ENCODE assay signal across 8 cellular contexts in genomic region chr5:163459465-163459887, GRCh38. TPM values are rescaled to one million over a fixed set of nuclear protein-coding genes. Genes with fewer than 3 reads are reported as not detected.
DNase-seq lines count a peak whose midpoint lies in the region; ATAC-seq and TF ChIP-seq lines count a peak whose summit lies in the region.

No MANE protein-coding gene starts in this region.

- H3K27me3 Mint-ChIP-seq in stimulated activated naive CD8-positive, alpha-beta T cell treated with anti-CD3 and anti-CD28 coated beads, Interleukin-15, Interleukin-2, amounts not matched to agents 100 ng/mL and 50 ng/mL, for 24 hours: no peaks in the 10 kb centered on the region

- peak overlapping the region; percentile 94 for H3K4me3 ChIP-seq in SK-N-MC
- peak overlapping the region; percentile 74 for H3K4me3 ChIP-seq in fibroblast of pulmonary artery (replicated peaks; ENCODE audit: low read depth, low read length)

- no peak for ATAC-seq in stimulated activated naive CD8-positive, alpha-beta T cell treated with anti-CD3 and anti-CD28 coated beads, Interleukin-15, Interleukin-2, amounts not matched to agents 100 U/mL and 50 U/mL, for 24 hours
- peak; percentile 2 for ATAC-seq in HG03095 (IDR thresholded peaks at IDR 0.05; ENCODE audit: unreplicated experiment)

- H3K36me3 Mint-ChIP-seq in stimulated activated naive CD8-positive, alpha-beta T cell treated with anti-CD3 and anti-CD28 coated beads, Interleukin-15, Interleukin-2, amounts not matched to agents 100 ng/mL and 50 ng/mL, for 24 hours (ENCODE audit: low read depth): peaks cover 42% of the 10 kb centered on the region

- peak overlapping the region; percentile 97 for H3K4me3 Mint-ChIP-seq in stimulated activated naive CD8-positive, alpha-beta T cell treated with anti-CD3 and anti-CD28 coated beads, Interleukin-15, Interleukin-2, amounts not matched to agents 100 ng/mL and 50 ng/mL, for 24 hours

- peaks cover 53% of the 10 kb centered on the region for H3K4me1 Mint-ChIP-seq in stimulated activated naive CD8-positive, alpha-beta T cell treated with anti-CD3 and anti-CD28 coated beads, Interleukin-15, Interleukin-2, amounts not matched to agents 100 ng/mL and 50 ng/mL, for 24 hours (ENCODE audit: low read depth)

- peak overlapping the region; percentile 100 for H3K27ac ChIP-seq in SK-N-MC

- no peaks in the 10 kb centered on the region for H3K9me3 Mint-ChIP-seq in stimulated activated naive CD8-positive, alpha-beta T cell treated with anti-CD3 and anti-CD28 coated beads, Interleukin-15, Interleukin-2, amounts not matched to agents 100 ng/mL and 50 ng/mL, for 24 hours

- H3K9me3 ChIP-seq in SK-N-MC (ENCODE audit: low read depth, low read length): no peaks in the 10 kb centered on the region

- peak overlapping the region; percentile 99 for H3K9ac ChIP-seq in SK-N-MC (ENCODE audit: insufficient read length)

- peaks cover 31% of the 10 kb centered on the region for H3K36me3 ChIP-seq in SK-N-MC (ENCODE audit: insufficient read depth, low read length)

- DNase-seq in stimulated activated naive CD8-positive, alpha-beta T cell treated with anti-CD3 and anti-CD28 coated beads, Interleukin-15, Interleukin-2, amounts not matched to agents 100 U/mL and 50 U/mL, for 24 hours: no peak
- DNase-seq in SK-N-MC (ENCODE audit: low read depth, low spot score) (no peak), fibroblast of pulmonary artery (ENCODE audit: low read depth) (no peak), renal cortical epithelial cell (ENCODE audit: low read depth) (peak; percentile 51)
- no peak for DNase-seq in activated CD8-positive, alpha-beta memory T cell treated with anti-CD3 and anti-CD28 coated beads, Interleukin-2, amount 50 U/mL, for 4 hours
- no peak for DNase-seq in stimulated activated CD8-positive, alpha-beta memory T cell treated with anti-CD3 and anti-CD28 coated beads, Interleukin-4, amount 100 ng/mL, for 48 hours

- peak overlapping the region; percentile 99 for H3K27ac Mint-ChIP-seq in stimulated activated naive CD8-positive, alpha-beta T cell treated with anti-CD3 and anti-CD28 coated beads, Interleukin-15, Interleukin-2, amounts not matched to agents 100 ng/mL and 50 ng/mL, for 24 hours

- no peak for TF ChIP-seq CTCF in fibroblast of pulmonary artery (IDR thresholded peaks at IDR 0.05; ENCODE audit: low read length, missing control alignments)

RNA-seq across cellular contexts. Expression of gene NUDCD2, which starts 0.4 kb away (rescaled TPM):
- total RNA-seq in renal cortical epithelial cell: 3.8 and 5.3 TPM in 2 replicates

RNA-seq across cellular contexts. Expression of gene HMMR, which starts 1.0 kb away (rescaled TPM):
- 1.4 and 18.9 TPM in 2 replicates for total RNA-seq in renal cortical epithelial cell

RNA-seq across cellular contexts. Expression of gene CCNG1, which starts 22.1 kb away (rescaled TPM):
- total RNA-seq in renal cortical epithelial cell: 450 and 517 TPM in 2 replicates

RNA-seq across cellular contexts. Expression of gene MAT2B, which starts 45.9 kb away (rescaled TPM):
- 67.0 and 80.6 TPM in 2 replicates for total RNA-seq in renal cortical epithelial cell
